Comparison of ENCODE assay signal across 23 cellular contexts in the genomic region with DNA sequence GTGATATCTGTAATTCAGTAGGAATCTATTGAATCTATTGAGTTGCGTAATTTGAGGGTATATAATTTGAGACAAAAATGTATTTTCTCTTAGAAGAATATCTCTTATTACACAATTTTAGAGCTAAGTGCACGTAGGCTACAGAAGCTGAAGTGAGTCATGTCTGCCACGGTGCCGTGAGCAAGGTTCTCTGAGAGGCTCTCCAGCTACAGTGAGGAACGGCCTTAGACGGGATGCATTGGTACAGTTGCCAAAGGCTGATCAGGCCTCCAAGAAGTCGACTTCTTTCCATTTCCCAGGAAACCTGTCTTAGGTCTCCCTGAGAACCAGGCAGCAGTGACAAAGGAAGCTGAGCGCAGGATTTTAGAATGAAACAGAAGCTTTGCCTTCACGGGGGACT. TPM values are rescaled to one million over a fixed set of nuclear protein-coding genes. Genes with fewer than 3 reads are reported as not detected.
"Had no signal": no experiment of that assay in that cellular context is flagged by ENCODE, and none has a peak within 500 bp of the region (broad histone marks: within the 10 kb centered on the region; RNA-seq: fewer than 3 reads in every experiment).

No MANE protein-coding gene starts in this region.

- H3K36me3 ChIP-seq: SJSA1 had no signal

- DNase-seq: KBM-7, NCI-H1092 treated with DMSO at 0.1 percent for 48 hours, NCI-H1436, NCI-H187, NCI-H2029, NCI-H2081 treated with DMSO at 0.1 percent for 48 hours, NCI-H2171, NCI-H226, NCI-H446, NCI-H510A, NCI-H524 treated with DMSO at 0.1 percent for 48 hours, NCI-H69, NCI-H774, Right ventricle myocardium superior, RPMI8226, SIG-M5 had no signal

- FAIRE-seq: HTR-8/SVneo, RCC 7860 had no signal

- H3K4me3 ChIP-seq: SJSA1, SK-N-MC had no signal

- H3K27ac ChIP-seq: HL-60, SJSA1, SK-N-MC had no signal

- H3K4me1 ChIP-seq: SJSA1 had no signal

- H3K27me3 ChIP-seq: SJSA1 had no signal

RNA-seq across cellular contexts. Expression of a gene that starts 28.6 kb away (rescaled TPM):
- total RNA-seq: LHCN-M2, MCF 10A, Right ventricle myocardium superior, SJSA1 had no signal
